8 cellular contexts compared by ENCODE assay signal in the genomic region with DNA sequence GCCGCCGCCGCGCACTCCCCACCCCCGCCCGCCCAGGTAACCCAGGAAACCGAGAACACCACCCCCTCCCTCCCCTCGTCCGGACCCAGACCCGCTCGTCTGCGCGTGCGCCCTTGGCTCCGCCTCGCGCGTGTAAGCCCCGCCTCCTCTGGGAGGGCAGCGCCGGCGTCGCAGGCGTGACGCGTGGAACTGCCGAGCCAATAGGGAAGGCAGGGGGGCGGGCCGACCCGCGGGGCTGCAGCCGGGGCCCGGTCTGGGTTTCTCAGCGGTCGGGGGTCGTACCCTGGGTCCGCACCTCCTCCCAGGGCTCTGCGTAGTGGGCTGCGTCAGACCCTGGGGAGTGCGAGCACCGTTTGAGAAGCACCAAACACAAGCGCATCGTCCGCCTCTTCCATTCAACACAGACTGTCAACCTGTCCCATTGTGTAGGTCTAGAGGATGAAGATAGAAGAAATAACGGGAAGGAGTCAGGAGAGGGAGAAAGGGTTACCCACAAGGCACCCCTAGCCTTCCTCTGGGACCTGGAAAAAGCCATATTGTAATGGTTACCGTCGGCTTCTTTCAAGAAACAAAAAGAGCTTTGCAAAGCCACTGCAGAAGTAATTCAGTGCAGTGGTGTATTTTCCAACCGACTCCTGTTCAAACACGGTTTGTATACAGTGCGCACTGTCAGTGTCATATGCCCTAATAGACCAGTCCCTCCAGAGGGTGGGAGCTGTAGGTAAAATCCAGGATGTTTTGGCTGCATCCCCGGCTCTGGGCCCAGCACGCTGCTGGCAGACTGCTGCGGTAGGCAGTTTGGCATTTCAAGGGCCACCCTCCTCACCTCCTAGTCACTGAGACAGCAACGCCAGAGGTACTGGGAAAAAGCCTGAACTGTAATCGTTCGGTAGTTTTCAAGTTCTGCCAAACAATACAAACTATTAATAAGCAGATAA. TPM values are rescaled to one million over a fixed set of nuclear protein-coding genes. Genes with fewer than 3 reads are reported as not detected.
DNase-seq lines count a peak whose midpoint lies in the region; ATAC-seq and TF ChIP-seq lines count a peak whose summit lies in the region.

No MANE protein-coding gene starts in this region.

- peak; percentile 88 for ATAC-seq in GM23338
- peak; percentile 81 for ATAC-seq in activated T-helper 17 cell treated with anti-CD3 and anti-CD28 coated beads, Interleukin-2, amount 50 U/mL, for 72 hours (replicated peaks)
- ATAC-seq in natural killer cell, result peak; percentile 72 to 89 (median 77)

- H3K27me3 Mint-ChIP-seq in GM23338 (ENCODE audit: insufficient read depth, low read depth, poor library complexity) (peaks cover 18% of the 10 kb centered on the region), natural killer cell (ENCODE audit: low read depth in 2 of 2) (no peaks in the 10 kb centered on the region)
- no peaks in the 10 kb centered on the region for H3K27me3 Mint-ChIP-seq in activated T-helper 17 cell treated with anti-CD3 and anti-CD28 coated beads, Interleukin-2, amount 50 U/mL, for 72 hours

- peak overlapping the region; percentile 77; the same call in 1 of the 2 replicates for H3K27ac ChIP-seq in GM23338 (ENCODE audit: low read depth)

- H4K20me1 ChIP-seq in GM23338 (replicated peaks; ENCODE audit: insufficient read depth), result no peaks in the 10 kb centered on the region

- H3K4me1 Mint-ChIP-seq in GM23338 (peaks cover 13% of the 10 kb centered on the region), natural killer cell (peaks cover 56 to 63% of the 10 kb centered on the region in 2 donors)
- peaks cover 38% of the 10 kb centered on the region for H3K4me1 Mint-ChIP-seq in activated T-helper 17 cell treated with anti-CD3 and anti-CD28 coated beads, Interleukin-2, amount 50 U/mL, for 72 hours

- intact Hi-C loops in natural killer cell (cut with micrococcal nuclease), result loop anchor here (1.0 to 10.0 kb wide), 9 partner anchors 20 to 1260 kb away; a partner anchor contains a TSS

- H3K36me3 ChIP-seq in GM23338 (ENCODE audit: insufficient read depth), result no peaks in the 10 kb centered on the region

- H3K36me3 Mint-ChIP-seq in GM23338 (ENCODE audit: low read depth) (no peaks in the 10 kb centered on the region), natural killer cell (no peaks in the 10 kb centered on the region)
- peaks cover 33% of the 10 kb centered on the region for H3K36me3 Mint-ChIP-seq in activated T-helper 17 cell treated with anti-CD3 and anti-CD28 coated beads, Interleukin-2, amount 50 U/mL, for 72 hours (ENCODE audit: low read depth)

- peak; percentile 98 for DNase-seq in Daoy (ENCODE audit: low read depth)
- peak; percentile 96 for DNase-seq in GM23338 (ENCODE audit: low spot score)
- peak; percentile 89 for DNase-seq in LHCN-M2 (ENCODE audit: low read depth)
- peak; percentile 87 for DNase-seq in RPMI7951 (ENCODE audit: low read depth)
- DNase-seq in fibroblast of mammary gland (ENCODE audit: low read depth), result peak; percentile 92
- peak; percentile 99 for DNase-seq in natural killer cell
- peak; percentile 96 to 99 (median 97) for DNase-seq in stimulated activated naive CD4-positive, alpha-beta T cell (lab: John Stamatoyannopoulos, UW)

- H3K79me2 ChIP-seq in GM23338 (replicated peaks; ENCODE audit: insufficient read depth), result no peaks in the 10 kb centered on the region

- TF ChIP-seq CTCF in GM23338 (conservative IDR thresholded peaks at IDR 0.05; ENCODE audit: low read depth in 2 of 2), result no peak
- TF ChIP-seq CTCF in fibroblast of mammary gland (conservative IDR thresholded peaks at IDR 0.05; ENCODE audit: control insufficient read depth, insufficient read depth, low read depth, low read length), result no peak
- TF ChIP-seq CTCF in natural killer cell (IDR thresholded peaks at IDR 0.05), result no peak

- peaks cover 27% of the 10 kb centered on the region for H3K27me3 ChIP-seq in GM23338 (ENCODE audit: insufficient read depth)

- H3K27ac Mint-ChIP-seq in GM23338, result peak overlapping the region; percentile 96
- peak overlapping the region; percentile 99 for H3K27ac Mint-ChIP-seq in activated T-helper 17 cell treated with anti-CD3 and anti-CD28 coated beads, Interleukin-2, amount 50 U/mL, for 72 hours
- H3K27ac Mint-ChIP-seq in natural killer cell, result peak overlapping the region; percentile 99

- H2AFZ ChIP-seq in GM23338, result peak overlapping the region; percentile 100

- peaks cover 5% of the 10 kb centered on the region; the same call in 1 of the 2 replicates for H3F3A ChIP-seq in GM23338 (replicated peaks; ENCODE audit: low read depth)

- peak overlapping the region; percentile 94 for H3K4me2 ChIP-seq in GM23338

- peaks cover 8% of the 10 kb centered on the region; the same call in 1 of the 2 replicates for H3K4me1 ChIP-seq in GM23338 (ENCODE audit: insufficient read depth)

- H3K9me3 Mint-ChIP-seq in GM23338, result no peaks in the 10 kb centered on the region
- no peaks in the 10 kb centered on the region for H3K9me3 Mint-ChIP-seq in activated T-helper 17 cell treated with anti-CD3 and anti-CD28 coated beads, Interleukin-2, amount 50 U/mL, for 72 hours
- H3K9me3 Mint-ChIP-seq in natural killer cell, result no peaks in the 10 kb centered on the region

- H3K9me2 ChIP-seq in GM23338 (ENCODE audit: insufficient read depth), result no peaks in the 10 kb centered on the region

- H3K4me3 Mint-ChIP-seq in GM23338 (peak overlapping the region; percentile 92), natural killer cell (peak overlapping the region; percentile 99)
- H3K4me3 Mint-ChIP-seq in activated T-helper 17 cell treated with anti-CD3 and anti-CD28 coated beads, Interleukin-2, amount 50 U/mL, for 72 hours, result peak overlapping the region; percentile 97

- peak overlapping the region; percentile 72 for H3K4me3 ChIP-seq in GM23338
- peak overlapping the region; percentile 89 for H3K4me3 ChIP-seq in fibroblast of mammary gland (ENCODE audit: control insufficient read depth, low read depth, low read length)

TF ChIP-seq in GM23338, 12 proteins besides CTCF, POLR2A, EP300 and RAD21:
- TF ChIP-seq EZH2 (IDR thresholded peaks at IDR 0.05; ENCODE audit: low read depth, unreplicated experiment), result no peak
- TF ChIP-seq CREB1 (CRISPR knock-in tag; IDR thresholded peaks at IDR 0.05; ENCODE audit: low read depth), result peak; percentile 96
- peak; percentile 93 for TF ChIP-seq POLR2AphosphoS5 (IDR thresholded peaks at IDR 0.05; ENCODE audit: low read depth)
- TF ChIP-seq ZNF331 (CRISPR knock-in tag; IDR thresholded peaks at IDR 0.05; ENCODE audit: low read depth), result no peak

RNA-seq across cellular contexts. Expression of a gene that starts 0.5 kb away (rescaled TPM):
- 10.9 and 13.8 TPM in 2 replicates for total RNA-seq in Daoy (2014; rRNA removed; shearing (Covaris generic))
- 0.16 and 1.0 TPM in 2 replicates for total RNA-seq in GM23338 (2014; rRNA removed; shearing (Covaris generic))
- 0.14 and 0.21 TPM in 2 replicates for polyA plus RNA-seq in GM23338 (2016; fragmentation: Nextera tagmentation; extraction: Ambion mirVana)
- total RNA-seq in LHCN-M2 (2014; rRNA removed) (2.4 and 4.5 TPM in 2 replicates), natural killer cell (100 to 1,000 TPM in 1 of 3 donors, 10 to 100 TPM in 2; 89.9 to 115 (median 93.6) TPM)
- polyA plus RNA-seq in LHCN-M2 (2012), result 2.2 TPM
- 16.9 and 19.7 TPM in 2 replicates for total RNA-seq in RPMI7951 (2014; rRNA removed; shearing (Covaris generic))
- 10 to 100 TPM; 19.8 to 41.2 TPM for total RNA-seq in activated T-helper 17 cell treated with anti-CD3 and anti-CD28 coated beads, Interleukin-2, amount 50 U/mL, for 72 hours

Comparison
In these comparisons a context has a peak if more than half of its experiments do, and no peak if none do; other contexts are left out.
1. Peak in every context shown above with its lines: DNase-seq, ATAC-seq, H3K4me3 ChIP-seq and H3K27ac ChIP-seq.